In the genomic region with DNA sequence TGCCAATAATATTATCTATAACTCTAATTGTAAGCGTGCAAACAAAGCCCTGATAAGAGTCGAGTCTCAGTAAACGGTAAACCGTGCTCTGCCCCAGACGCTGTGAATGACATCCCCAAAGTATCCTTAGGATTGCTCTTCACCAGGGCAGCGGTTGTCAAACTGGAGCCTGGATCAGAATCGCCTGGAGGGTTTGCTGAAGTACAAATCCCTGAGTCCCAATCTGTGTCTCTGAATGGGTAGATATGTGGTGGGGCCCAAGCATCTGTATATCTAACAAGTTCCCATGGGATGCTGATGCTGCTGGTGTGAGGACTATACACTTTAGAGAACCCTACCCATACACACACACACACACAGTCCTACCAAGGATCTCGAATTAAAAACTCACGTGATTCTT, we compare ENCODE assay signal across 10 cellular contexts. TPM values are rescaled to one million over a fixed set of nuclear protein-coding genes. Genes with fewer than 3 reads are reported as not detected.
DNase-seq lines count a peak whose midpoint lies in the region; ATAC-seq and TF ChIP-seq lines count a peak whose summit lies in the region.
"Had no signal": no experiment of that assay in that cellular context is flagged by ENCODE, and none has a peak within 500 bp of the region (broad histone marks: within the 10 kb centered on the region; RNA-seq: fewer than 3 reads in every experiment).

No MANE protein-coding gene starts in this region.

- 43% methylated on average over 9 of the region's 9 CpGs for WGBS in hepatocyte (ENCODE audit: low lambda C conversion rate, missing lambda C conversion rate)
- 33% methylated on average over 9 of the region's 9 CpGs for WGBS in suprapubic skin

- peaks cover 23% of the 10 kb centered on the region for H3K4me1 Mint-ChIP-seq in T-helper 2 cell treated with Interferon-gamma antibody and Interleukin-4, amounts not matched to agents 5 μg/mL and 100 μg/mL, for 36 hours (ENCODE audit: low read depth)
- peaks cover 13 to 30% (median 25%) of the 10 kb centered on the region in 3 donors for H3K4me1 Mint-ChIP-seq in T-cell

- H3K9me3 ChIP-seq in hepatocyte (ENCODE audit: low read depth): no peaks in the 10 kb centered on the region
- no peaks in the 10 kb centered on the region for H3K9me3 ChIP-seq in suprapubic skin
- H3K9me3 ChIP-seq: SJSA1 had no signal

- TF ChIP-seq POLR2A in suprapubic skin (IDR thresholded peaks at IDR 0.05): no peak

- peaks cover 36% of the 10 kb centered on the region for H3K79me2 ChIP-seq in hepatocyte

- H3K4me2 ChIP-seq in hepatocyte: peak overlapping the region; percentile 88

- H2AFZ ChIP-seq in hepatocyte: peak overlapping the region; percentile 49

- ATAC-seq in T-cell (replicated peaks in 1 of 4) (no peak), HG03097 (IDR thresholded peaks at IDR 0.05; ENCODE audit: low FRiP score, unreplicated experiment) (no peak)

- peaks cover 67% of the 10 kb centered on the region for H3K27me3 Mint-ChIP-seq in T-helper 2 cell treated with Interferon-gamma antibody and Interleukin-4, amounts not matched to agents 5 μg/mL and 100 μg/mL, for 36 hours (ENCODE audit: low read depth)
- H3K27me3 Mint-ChIP-seq in T-cell: peaks cover 57 to 62% of the 10 kb centered on the region in 2 donors

- H3K27me3 ChIP-seq in hepatocyte (no peaks in the 10 kb centered on the region), suprapubic skin (no peaks in the 10 kb centered on the region), H7 (ENCODE audit: control insufficient read depth, insufficient read depth, low read length) (peaks cover 6% of the 10 kb centered on the region; the same call in 1 of the 2 replicates)
- H3K27me3 ChIP-seq: SJSA1 had no signal

- H3K9me3 Mint-ChIP-seq in T-helper 2 cell treated with Interferon-gamma antibody and Interleukin-4, amounts not matched to agents 5 μg/mL and 100 μg/mL, for 36 hours: no peaks in the 10 kb centered on the region
- H3K9me3 Mint-ChIP-seq in T-cell: no peaks in the 10 kb centered on the region

- no peak overlapping the region for H3K27ac Mint-ChIP-seq in T-helper 2 cell treated with Interferon-gamma antibody and Interleukin-4, amounts not matched to agents 5 μg/mL and 100 μg/mL, for 36 hours
- H3K27ac Mint-ChIP-seq in T-cell: no peak overlapping the region

- peaks cover 19% of the 10 kb centered on the region for H3K4me1 ChIP-seq in hepatocyte (ENCODE audit: insufficient read depth)
- peaks cover 42% of the 10 kb centered on the region for H3K4me1 ChIP-seq in suprapubic skin

- H3K36me3 ChIP-seq in hepatocyte (replicated peaks; ENCODE audit: insufficient read depth, low read depth) (no peaks in the 10 kb centered on the region), suprapubic skin (no peaks in the 10 kb centered on the region), H7 (replicated peaks; ENCODE audit: control insufficient read depth, insufficient read depth, low read length) (no peaks in the 10 kb centered on the region)
- H3K36me3 ChIP-seq: SJSA1 had no signal

- H3K4me3 ChIP-seq in hepatocyte (no peak overlapping the region), suprapubic skin (peak overlapping the region; percentile 97), H7 (ENCODE audit: insufficient read depth, low read depth, low read length) (no peak overlapping the region)

- TF ChIP-seq CTCF in hepatocyte (IDR thresholded peaks at IDR 0.05; ENCODE audit: poor library complexity): no peak
- TF ChIP-seq CTCF in suprapubic skin (IDR thresholded peaks at IDR 0.05): no peak

- peak overlapping the region; percentile 80 for H3K4me3 Mint-ChIP-seq in T-helper 2 cell treated with Interferon-gamma antibody and Interleukin-4, amounts not matched to agents 5 μg/mL and 100 μg/mL, for 36 hours
- H3K4me3 Mint-ChIP-seq in T-cell: peak overlapping the region; percentile 37 to 72 (median 69)

- CTCF ChIA-PET in T-cell (lab: Charles Lee): no interaction called here

- POLR2A ChIA-PET in T-cell (lab: Charles Lee): no interaction called here

- no peak for DNase-seq in T-helper 2 cell treated with Interferon-gamma antibody and Interleukin-4, amounts not matched to agents 5 μg/mL and 100 μg/mL, for 36 hours (ENCODE audit: low spot score)
- DNase-seq in T-helper 2 cell: no peak
- DNase-seq in T-cell: no peak
- DNase-seq in hepatocyte (ENCODE audit: low spot score): peak; percentile 21
- DNase-seq in suprapubic skin (ENCODE audit: low spot score in 2 of 2): no peak
- DNase-seq in NCI-H2171 (lab: John Stamatoyannopoulos, UW): no peak
- no peak for DNase-seq in H7

- H3K27ac ChIP-seq in hepatocyte: peak overlapping the region; percentile 30
- no peak overlapping the region for H3K27ac ChIP-seq in suprapubic skin
- H3K27ac ChIP-seq: HL-60, SJSA1 had no signal

- TF ChIP-seq EP300 in suprapubic skin (IDR thresholded peaks at IDR 0.05): no peak

- no peaks in the 10 kb centered on the region for H3K9me2 ChIP-seq in hepatocyte (replicated peaks; ENCODE audit: insufficient read depth)

- no peaks in the 10 kb centered on the region for H4K20me1 ChIP-seq in hepatocyte (ENCODE audit: insufficient read depth, poor library complexity, severe bottlenecking)

- no peaks in the 10 kb centered on the region for H3K36me3 Mint-ChIP-seq in T-helper 2 cell treated with Interferon-gamma antibody and Interleukin-4, amounts not matched to agents 5 μg/mL and 100 μg/mL, for 36 hours (ENCODE audit: low read depth)
- H3K36me3 Mint-ChIP-seq in T-cell: no peaks in the 10 kb centered on the region

RNA-seq across cellular contexts. Expression of gene APBB2, which starts 0.8 kb away (rescaled TPM):
- total RNA-seq in T-cell (1 to 10 TPM in 1 of 5 donors, under 1 TPM in 4; 0.23 to 1.6 (median 0.70) TPM), hepatocyte (47.5 and 50.1 TPM in 2 replicates), suprapubic skin (10 to 100 TPM; 42.4 to 95.8 (median 51.3) TPM)
- polyA plus RNA-seq in hepatocyte: 23.4 and 28.1 TPM in 2 replicates
- total RNA-seq in H7 (2014; rRNA removed; shearing (Covaris generic)): 33.4 and 33.9 TPM in 2 replicates

RNA-seq across cellular contexts. Expression of gene UCHL1, which starts 41.6 kb away (rescaled TPM):
- total RNA-seq in T-cell: 1 to 10 TPM in 3 of 5 donors, not detected in 2; 1.2 to 2.1 (median 1.6) TPM
- 156 and 158 TPM in 2 replicates for total RNA-seq in hepatocyte
- 111 and 126 TPM in 2 replicates for polyA plus RNA-seq in hepatocyte
- total RNA-seq in suprapubic skin: 10 to 100 TPM in 1 of 4 donors, 1 to 10 TPM in 3; 2.1 to 13.8 (median 4.8) TPM
- 1,085 and 1,354 TPM in 2 replicates for total RNA-seq in H7 (2014; rRNA removed; shearing (Covaris generic))

Comparison
In these comparisons a context has a peak if more than half of its experiments do, and no peak if none do; other contexts are left out.
1. RNA of gene APBB2, which starts 0.8 kb away (total RNA-seq): 42.4 to 95.8 TPM in suprapubic skin, 47.5 to 50.1 TPM in hepatocyte and 33.4 to 33.9 TPM in H7; 0.23 to 1.6 TPM in T-cell; every median in the first group is over 10 times any median in the second.
2. RNA of gene UCHL1, which starts 41.6 kb away (total RNA-seq): 1,085 to 1,354 TPM in H7 and 156 to 158 TPM in hepatocyte; 2.1 to 13.8 TPM in suprapubic skin and 1.2 to 2.1 TPM in T-cell; every median in the first group is over 10 times any median in the second.